Comparison of ENCODE assay signal across 26 cellular contexts in genomic region chr15:52357949-52358348, GRCh38.
DNase-seq lines count a peak whose midpoint lies in the region; ATAC-seq, FAIRE-seq and TF ChIP-seq lines count a peak whose summit lies in the region.
"Had no signal": no experiment of that assay in that cellular context is flagged by ENCODE, and none has a peak within 500 bp of the region (broad histone marks: within the 10 kb centered on the region; RNA-seq: fewer than 3 reads in every experiment).

No MANE protein-coding gene starts in this region.

- H3K79me1 ChIP-seq in H1 (ENCODE audit: low read depth, low read length): no peaks in the 10 kb centered on the region

- no peaks in the 10 kb centered on the region for H3K4me1 Mint-ChIP-seq in activated T-helper 17 cell treated with anti-CD3 and anti-CD28 coated beads, Interleukin-2, amount 50 U/mL, for 72 hours
- H3K4me1 Mint-ChIP-seq in activated naive CD4-positive, alpha-beta T cell treated with anti-CD3 and anti-CD28 coated beads, Interleukin-2, amount 10 ng/mL, durations not matched to agents 7 days and 5 days: no peaks in the 10 kb centered on the region
- H3K4me1 Mint-ChIP-seq: B cell had no signal

- H3K27ac ChIP-seq in KMS-11 (peak overlapping the region; percentile 72), dorsolateral prefrontal cortex (peak overlapping the region in 34 of 59 donors; percentile 2 to 77 (median 31)), H1 (ENCODE audit: low read depth, low read length) (no peak overlapping the region)
- H3K27ac ChIP-seq: 22Rv1; A549; BLaER1 treated with 17β-estradiol and CSF1 and Interleukin-3, amounts not matched to agents 10 nM and 100 nM; C4-2B had no signal

- H3K23me2 ChIP-seq in H1 (ENCODE audit: low read depth, low read length): no peaks in the 10 kb centered on the region

- no peak overlapping the region for H4K5ac ChIP-seq in H1 (ENCODE audit: insufficient read length, low read depth, low read length)

- H4K8ac ChIP-seq in H1 (ENCODE audit: extremely low read depth, insufficient read depth, low read length): 0 out of 2 replicates have a peak overlapping the region, but pooled peaks have one; percentile 51

- TF ChIP-seq POLR2A in H1 (IDR thresholded peaks at IDR 0.05; ENCODE audit: control extremely low read depth in 1 of 2, low read depth in 2 of 2, low read length in 2 of 2): no peak

- H3K9ac ChIP-seq in KMS-11 (peak overlapping the region; percentile 12; the same call in 1 of the 2 replicates), H1 (replicated peaks in 1 of 4; ENCODE audit: extremely low read depth in 1 of 4, low read depth in 3 of 4, low read length in 3 of 4) (no peak overlapping the region)
- H3K9ac ChIP-seq: BLaER1 treated with 17β-estradiol and CSF1 and Interleukin-3, amounts not matched to agents 10 nM and 100 nM had no signal

- H3K4me3 Mint-ChIP-seq in activated T-helper 17 cell treated with anti-CD3 and anti-CD28 coated beads, Interleukin-2, amount 50 U/mL, for 72 hours: no peak overlapping the region
- H3K4me3 Mint-ChIP-seq in activated naive CD4-positive, alpha-beta T cell treated with anti-CD3 and anti-CD28 coated beads, Interleukin-2, amount 10 ng/mL, durations not matched to agents 7 days and 5 days: no peak overlapping the region
- H3K4me3 Mint-ChIP-seq: B cell; CD4-positive, alpha-beta T cell; CD8-positive, alpha-beta T cell had no signal

- no peak for ATAC-seq in activated T-helper 17 cell treated with anti-CD3 and anti-CD28 coated beads, Interleukin-2, amount 50 U/mL, for 72 hours (replicated peaks)
- no peak for ATAC-seq in GM21723 (IDR thresholded peaks at IDR 0.05; ENCODE audit: unreplicated experiment)
- ATAC-seq: A549; CD8-positive, alpha-beta T cell; GM12878 had no signal

- no peak overlapping the region for H2AK5ac ChIP-seq in H1 (ENCODE audit: low read depth, low read length)

- no peaks in the 10 kb centered on the region for H3K27me3 ChIP-seq in KMS-11 (ENCODE audit: insufficient read depth, low read depth)
- no peaks in the 10 kb centered on the region for H3K27me3 ChIP-seq in dorsolateral prefrontal cortex
- no peaks in the 10 kb centered on the region for H3K27me3 ChIP-seq in H1 (replicated peaks in 1 of 4; ENCODE audit: control insufficient read depth in 3 of 4, extremely low read depth in 1 of 4, insufficient read depth in 3 of 4, low read length in 3 of 4)
- H3K27me3 ChIP-seq: BLaER1 treated with 17β-estradiol and CSF1 and Interleukin-3, amounts not matched to agents 10 nM and 100 nM had no signal

- H2BK20ac ChIP-seq in H1 (ENCODE audit: low read length): no peak overlapping the region

- no peak overlapping the region for H4K91ac ChIP-seq in H1 (replicated peaks; ENCODE audit: insufficient read length, low read length)

- no peak overlapping the region for H3K14ac ChIP-seq in H1 (ENCODE audit: insufficient read length)

- no peak overlapping the region for H2BK15ac ChIP-seq in H1 (ENCODE audit: low read length)

- H3K9me3 Mint-ChIP-seq in activated T-helper 17 cell treated with anti-CD3 and anti-CD28 coated beads, Interleukin-2, amount 50 U/mL, for 72 hours: no peaks in the 10 kb centered on the region
- no peaks in the 10 kb centered on the region for H3K9me3 Mint-ChIP-seq in activated naive CD4-positive, alpha-beta T cell treated with anti-CD3 and anti-CD28 coated beads, Interleukin-2, amount 10 ng/mL, durations not matched to agents 7 days and 5 days
- H3K9me3 Mint-ChIP-seq: CD4-positive, alpha-beta T cell; CD8-positive, alpha-beta T cell had no signal

- H3K23ac ChIP-seq in H1 (ENCODE audit: insufficient read length): no peak overlapping the region

- H2BK12ac ChIP-seq in H1 (ENCODE audit: low read depth, low read length): no peak overlapping the region

- TF ChIP-seq RAD21 in H1 (IDR thresholded peaks at IDR 0.05 in 1 of 2, conservative IDR thresholded peaks at IDR 0.05 in 1 of 2; ENCODE audit: low read depth in 2 of 2, low read length in 2 of 2): no peak

- H3K56ac ChIP-seq in H1 (replicated peaks; ENCODE audit: insufficient read length, low read depth, low read length): no peak overlapping the region

- H3K27me3 Mint-ChIP-seq in activated T-helper 17 cell treated with anti-CD3 and anti-CD28 coated beads, Interleukin-2, amount 50 U/mL, for 72 hours: no peaks in the 10 kb centered on the region
- no peaks in the 10 kb centered on the region for H3K27me3 Mint-ChIP-seq in activated naive CD4-positive, alpha-beta T cell treated with anti-CD3 and anti-CD28 coated beads, Interleukin-2, amount 10 ng/mL, durations not matched to agents 7 days and 5 days
- H3K27me3 Mint-ChIP-seq: B cell; CD4-positive, alpha-beta T cell had no signal

- no peak for TF ChIP-seq EP300 in H1 (IDR thresholded peaks at IDR 0.05; ENCODE audit: borderline replicate concordance in 1 of 2, low read depth in 2 of 2, low read length in 2 of 2)

- H2AFZ ChIP-seq in KMS-11 (ENCODE audit: low read depth): no peak overlapping the region
- no peak overlapping the region for H2AFZ ChIP-seq in H1 (ENCODE audit: low read length)

- no peaks in the 10 kb centered on the region for H4K20me1 ChIP-seq in KMS-11 (ENCODE audit: insufficient read depth)
- no peaks in the 10 kb centered on the region for H4K20me1 ChIP-seq in H1 (replicated peaks in 1 of 2; ENCODE audit: control insufficient read depth in 1 of 2, insufficient read depth in 2 of 2, low read length in 2 of 2)
- H4K20me1 ChIP-seq: BLaER1 treated with 17β-estradiol and CSF1 and Interleukin-3, amounts not matched to agents 10 nM and 100 nM had no signal

- peak in 1 of 10 donors; percentile 46 for DNase-seq in dorsolateral prefrontal cortex
- no peak for DNase-seq in H1 (ENCODE audit: low read depth in 1 of 2, low spot score in 2 of 2)
- no peak for DNase-seq in stimulated activated CD8-positive, alpha-beta memory T cell treated with anti-CD3 and anti-CD28 coated beads, Interleukin-4, amount 100 ng/mL, for 48 hours
- DNase-seq in activated naive CD4-positive, alpha-beta T cell treated with anti-CD3 and anti-CD28 coated beads, Interleukin-2, amount 10 ng/mL, durations not matched to agents 7 days and 5 days: no peak
- DNase-seq in urothelium cell line (ENCODE audit: low spot score): no peak
- DNase-seq: AML-193; CD4-positive, alpha-beta T cell; CD8-positive, alpha-beta T cell; COR-L47; DMS153; DMS53; DMS79; DND-41; EL; GDM1 had no signal

- no peaks in the 10 kb centered on the region for H3K9me3 ChIP-seq in H1 (ENCODE audit: insufficient read depth in 2 of 2, low read depth in 1 of 2, low read length in 1 of 2)
- H3K9me3 ChIP-seq: A549; BLaER1 treated with 17β-estradiol and CSF1 and Interleukin-3, amounts not matched to agents 10 nM and 100 nM had no signal

- no peak overlapping the region for H3K4ac ChIP-seq in H1 (replicated peaks; ENCODE audit: insufficient read length, low read depth, low read length)

- CTCF ChIA-PET in H1 (lab: Charles Lee; ENCODE audit: partially characterized antibody): interaction anchor here (0.9 to 1.7 kb wide), 5 partner anchors 18 to 108 kb away, joined by 3 to 4 read pairs (median 4); no protein-coding TSS in a partner anchor
- CTCF ChIA-PET in activated naive CD4-positive, alpha-beta T cell treated with anti-CD3 and anti-CD28 coated beads, Interleukin-2, amount 10 ng/mL, durations not matched to agents 7 days and 5 days (lab: Charles Lee): interaction anchor here (0.7 kb wide), 1 partner anchor 190 kb away, joined by 3 read pairs; no protein-coding TSS in a partner anchor

- H3K36me3 ChIP-seq in KMS-11 (ENCODE audit: insufficient read depth): peaks cover 5% of the 10 kb centered on the region; the same call in 1 of the 2 replicates
- H3K36me3 ChIP-seq in H1 (ENCODE audit: control insufficient read depth in 2 of 4, insufficient read depth in 4 of 4, low read length in 3 of 4): peaks cover 0 to 2% (median 0%) of the 10 kb centered on the region in 4 experiments; a peak in 1 of 8 replicates

- no peak overlapping the region for H3K18ac ChIP-seq in H1 (ENCODE audit: extremely low read depth, low read length)

- H3K4me2 ChIP-seq in KMS-11 (peak overlapping the region; percentile 83), H1 (ENCODE audit: insufficient read depth in 1 of 2, low read depth in 2 of 2, low read length in 2 of 2) (no peak overlapping the region)
- H3K4me2 ChIP-seq: A549; BLaER1 treated with 17β-estradiol and CSF1 and Interleukin-3, amounts not matched to agents 10 nM and 100 nM had no signal

- no peak overlapping the region for H3K4me3 ChIP-seq in KMS-11 (IDR thresholded peaks at IDR 0.05; ENCODE audit: insufficient read depth, low read depth, low read length)
- no peak overlapping the region for H3K4me3 ChIP-seq in dorsolateral prefrontal cortex
- H3K4me3 ChIP-seq in H1 (ENCODE audit: extremely low read depth in 1 of 4, insufficient read depth in 2 of 4, low read depth in 3 of 4, low read length in 4 of 4): no peak overlapping the region
- H3K4me3 ChIP-seq: A549; BLaER1 treated with 17β-estradiol and CSF1 and Interleukin-3, amounts not matched to agents 10 nM and 100 nM; GM12878 had no signal

- H2BK120ac ChIP-seq in H1 (replicated peaks; ENCODE audit: low read depth, low read length): no peak overlapping the region

- no peak for TF ChIP-seq CTCF in KMS-11 (conservative IDR thresholded peaks at IDR 0.05; ENCODE audit: low read depth, low read length)
- TF ChIP-seq CTCF in dorsolateral prefrontal cortex (IDR thresholded peaks at IDR 0.05 in 54 of 56, conservative IDR thresholded peaks at IDR 0.05 in 2 of 56; ENCODE audit: low read depth in 1 of 56, partially characterized antibody in 56 of 56): no peak
- no peak for TF ChIP-seq CTCF in H1 (IDR thresholded peaks at IDR 0.05; ENCODE audit: control extremely low read depth in 1 of 3, insufficient read depth in 1 of 3, low read depth in 1 of 3, low read length in 3 of 3)

- peaks cover 44% of the 10 kb centered on the region for H3K4me1 ChIP-seq in KMS-11 (ENCODE audit: low read depth, poor library complexity, severe bottlenecking)
- no peaks in the 10 kb centered on the region for H3K4me1 ChIP-seq in H1 (replicated peaks in 1 of 4; ENCODE audit: control insufficient read depth in 3 of 4, insufficient read depth in 4 of 4, low read length in 3 of 4)
- H3K4me1 ChIP-seq: A549 had no signal

- H3K27ac Mint-ChIP-seq in activated T-helper 17 cell treated with anti-CD3 and anti-CD28 coated beads, Interleukin-2, amount 50 U/mL, for 72 hours: peak overlapping the region; percentile 70
- no peak overlapping the region for H3K27ac Mint-ChIP-seq in activated naive CD4-positive, alpha-beta T cell treated with anti-CD3 and anti-CD28 coated beads, Interleukin-2, amount 10 ng/mL, durations not matched to agents 7 days and 5 days
- H3K27ac Mint-ChIP-seq: B cell; CD4-positive, alpha-beta T cell; CD8-positive, alpha-beta T cell had no signal

- intact Hi-C loops in dorsolateral prefrontal cortex (cut with DNase I): no loop called here

- H3K36me3 Mint-ChIP-seq in activated T-helper 17 cell treated with anti-CD3 and anti-CD28 coated beads, Interleukin-2, amount 50 U/mL, for 72 hours (ENCODE audit: low read depth): peaks cover 82% of the 10 kb centered on the region
- H3K36me3 Mint-ChIP-seq in activated naive CD4-positive, alpha-beta T cell treated with anti-CD3 and anti-CD28 coated beads, Interleukin-2, amount 10 ng/mL, durations not matched to agents 7 days and 5 days: peaks cover 23% of the 10 kb centered on the region

- H3K79me2 ChIP-seq in KMS-11 (ENCODE audit: insufficient read depth, low read depth) (no peaks in the 10 kb centered on the region), H1 (ENCODE audit: control insufficient read depth in 1 of 2, insufficient read depth in 2 of 2, low read length in 2 of 2) (no peaks in the 10 kb centered on the region)

- 94% methylated on average over 5 of the region's 5 CpGs; no CpG with 5 or more reads in 1 of the 2 experiments for WGBS in H1 (ENCODE audit: extremely low coverage in 1 of 2, insufficient coverage in 1 of 2, insufficient read length in 1 of 2, insufficient replicate concordance in 2 of 2, low coverage in 1 of 2, low lambda C conversion rate in 2 of 2, missing lambda C conversion rate in 1 of 2), 2 experiments

- H2BK5ac ChIP-seq in H1 (ENCODE audit: low read depth, low read length): no peak overlapping the region

- no peak for FAIRE-seq in H1 (lab: Jason Lieb, UNC)
- FAIRE-seq in urothelium cell line (lab: Jason Lieb, UNC): no peak
- FAIRE-seq: GM12878, GM12892, GM18507 had no signal

- POLR2A ChIA-PET in H1 (lab: Charles Lee; ENCODE audit: partially characterized antibody): interaction anchor here (0.9 kb wide), 1 partner anchor 96 kb away, joined by 3 read pairs; no protein-coding TSS in a partner anchor
